In genomic region chr1:19344372-19344810, GRCh38 we compare ENCODE assay signal across 8 cellular contexts. TPM values are rescaled to one million over a fixed set of nuclear protein-coding genes. Genes with fewer than 3 reads are reported as not detected.
DNase-seq lines count a peak whose midpoint lies in the region; ATAC-seq and TF ChIP-seq lines count a peak whose summit lies in the region.

No MANE protein-coding gene starts in this region.

- no peak for ATAC-seq in HG03520 (IDR thresholded peaks at IDR 0.05; ENCODE audit: unreplicated experiment)

- intact Hi-C loops in esophagus squamous epithelium (cut with DNase I) = loop anchor here (5.0 kb wide), 1 partner anchor 313 kb away; no protein-coding TSS in a partner anchor

- no peaks in the 10 kb centered on the region for H3K9me3 Mint-ChIP-seq in neural crest cell

- TF ChIP-seq POLR2A in esophagus squamous epithelium (IDR thresholded peaks at IDR 0.05) = no peak

- no peak overlapping the region for H3K27ac ChIP-seq in 22Rv1
- H3K27ac ChIP-seq in esophagus squamous epithelium = peak overlapping the region in 3 of 4 donors; percentile 45 to 49 (median 49)

- no peak overlapping the region for H3K4me3 ChIP-seq in GM12865 (ENCODE audit: low read depth, low read length)
- no peak overlapping the region for H3K4me3 ChIP-seq in esophagus squamous epithelium

- H3K27ac Mint-ChIP-seq in neural crest cell (ENCODE audit: unreplicated experiment) = no peak overlapping the region

- WGBS in esophagus squamous epithelium, 2 donors = 27 to 55% methylated on average over 6 to 10 of the region's 12 CpGs

- no peaks in the 10 kb centered on the region for H3K9me3 ChIP-seq in esophagus squamous epithelium

- TF ChIP-seq CTCF in 22Rv1 (IDR thresholded peaks at IDR 0.05) (peak; percentile 87), GM12865 (IDR thresholded peaks at IDR 0.05; ENCODE audit: insufficient read depth, low read depth, low read length, missing control alignments) (peak; percentile 84), esophagus squamous epithelium (IDR thresholded peaks at IDR 0.05) (peak; percentile 86 to 98 (median 95)), neural crest cell (conservative IDR thresholded peaks at IDR 0.05) (peak; percentile 72)

- no peak overlapping the region for H3K4me3 Mint-ChIP-seq in neural crest cell

- H3K36me3 ChIP-seq in esophagus squamous epithelium = peaks cover 17 to 77% (median 27%) of the 10 kb centered on the region in 3 donors

- no peaks in the 10 kb centered on the region for H3K27me3 Mint-ChIP-seq in neural crest cell (ENCODE audit: low read depth)

- H3K36me3 Mint-ChIP-seq in neural crest cell (ENCODE audit: low read depth) = peaks cover 3% of the 10 kb centered on the region

- peaks cover 10% of the 10 kb centered on the region for H3K4me1 Mint-ChIP-seq in neural crest cell

- no peaks in the 10 kb centered on the region for H3K27me3 ChIP-seq in esophagus squamous epithelium

- DNase-seq in GM12865 (ENCODE audit: low read depth) (peak; percentile 42), NCI-H460 (ENCODE audit: extremely low read depth, low read depth) (peak; percentile 22), activated T-cell treated with anti-CD3 and anti-CD28 coated beads for 48 hours (ENCODE audit: low read depth) (peak; percentile 41), esophagus squamous epithelium (lab: John Stamatoyannopoulos, UW) (no peak), neural crest cell (ENCODE audit: low read depth, low spot score) (peak; percentile 49), AML-193 (lab: John Stamatoyannopoulos, UW) (no peak)

- peaks cover 9 to 75% (median 25%) of the 10 kb centered on the region in 3 donors for H3K4me1 ChIP-seq in esophagus squamous epithelium

RNA-seq across cellular contexts. Expression of gene SLC66A1, which starts 32.3 kb away (rescaled TPM):
- total RNA-seq in NCI-H460 (2014; rRNA removed; shearing (Covaris generic)) = 10.2 and 10.5 TPM in 2 replicates
- 11.9 and 19.4 TPM in 2 replicates for polyA plus RNA-seq in NCI-H460 (2014; cell fraction: nucleus; rRNA removed)
- 10 to 100 TPM in 2 of 4 donors, 1 to 10 TPM in 2; 6.8 to 14.3 (median 10.3) TPM for total RNA-seq in esophagus squamous epithelium
- 27.4 and 32.3 TPM in 2 replicates for total RNA-seq in neural crest cell

RNA-seq across cellular contexts. Expression of gene AKR7A2, which starts 32.4 kb away (rescaled TPM):
- 27.5 and 29.9 TPM in 2 replicates for total RNA-seq in NCI-H460 (2014; rRNA removed; shearing (Covaris generic))
- 71.3 and 84.7 TPM in 2 replicates for polyA plus RNA-seq in NCI-H460 (2014; cell fraction: nucleus; rRNA removed)
- 10 to 100 TPM; 57.7 to 93.4 (median 70.3) TPM for total RNA-seq in esophagus squamous epithelium
- total RNA-seq in neural crest cell = 70.4 and 75.7 TPM in 2 replicates

RNA-seq across cellular contexts. Expression of gene AKR7A3, which starts 55.8 kb away (rescaled TPM):
- total RNA-seq in NCI-H460 (2014; rRNA removed; shearing (Covaris generic)) = 0.17 and 0.22 TPM in 2 replicates
- 1.1 and 2.6 TPM in 2 replicates for polyA plus RNA-seq in NCI-H460 (2014; cell fraction: nucleus; rRNA removed)
- total RNA-seq in esophagus squamous epithelium (1 to 10 TPM in 3 of 4 donors, under 1 TPM in 1; 0.50 to 2.4 (median 2.0) TPM), neural crest cell (2.0 and 2.1 TPM in 2 replicates)

Comparison
In these comparisons a context has a peak if more than half of its experiments do, and no peak if none do; other contexts are left out.
1. DNase-seq: peak in GM12865 (single experiment), NCI-H460 (single experiment), activated T-cell treated with anti-CD3 and anti-CD28 coated beads for 48 hours (single experiment) and neural crest cell (single experiment); none in esophagus squamous epithelium (single experiment) and AML-193 (0 of 2).
2. Peak in every context shown above with its lines, with median percentiles within 50 percentile points of each other: CTCF ChIP-seq.